ENCODE assay signal across 9 cellular contexts in the genomic region with DNA sequence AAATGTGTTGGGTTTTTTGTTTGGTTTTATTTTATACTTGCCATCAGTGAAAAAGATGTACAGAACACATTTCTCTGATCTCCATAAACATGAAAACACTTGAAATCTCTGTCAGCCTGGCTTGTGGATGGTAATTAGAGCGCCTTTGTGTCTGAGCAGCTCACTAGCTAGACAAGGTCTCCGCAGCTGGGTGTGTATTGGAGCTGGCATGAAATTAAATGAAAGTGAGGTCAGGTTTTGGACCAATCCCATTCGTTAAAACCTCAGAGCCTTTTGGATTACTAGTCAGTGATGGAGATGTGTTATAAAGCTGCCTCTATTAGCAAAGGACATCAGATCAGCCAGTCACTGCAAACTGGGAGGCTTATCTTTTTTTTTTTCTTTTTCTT. TPM values are rescaled to one million over a fixed set of nuclear protein-coding genes. Genes with fewer than 3 reads are reported as not detected.
A peak's percentile ranks its signal among the peaks of the same experiment; 100 is the strongest.
DNase-seq lines count a peak whose midpoint lies in the region; ATAC-seq and TF ChIP-seq lines count a peak whose summit lies in the region.
"Had no signal": no experiment of that assay in that cellular context is flagged by ENCODE, and none has a peak within 500 bp of the region (broad histone marks: within the 10 kb centered on the region; RNA-seq: fewer than 3 reads in every experiment).

No MANE protein-coding gene starts in this region.

- H4K20me1 ChIP-seq in DOHH2 (ENCODE audit: control insufficient read depth, insufficient read depth, low read depth, low read length), result no peaks in the 10 kb centered on the region
- H4K20me1 ChIP-seq in neural cell (ENCODE audit: insufficient read depth), result no peaks in the 10 kb centered on the region

- no peaks in the 10 kb centered on the region for H3K9me3 Mint-ChIP-seq in dendritic cell treated with granulocyte-macrophage colony-stimulating factor and Interleukin-4, amounts not matched to agents 40 ng/mL and 50 ng/mL, for 4 days
- no peaks in the 10 kb centered on the region for H3K9me3 Mint-ChIP-seq in osteocyte (ENCODE audit: unreplicated experiment)

- H3F3A ChIP-seq in DOHH2 (ENCODE audit: control insufficient read depth, insufficient read depth) (0 out of 2 replicates have a peak, but pooled peaks cover 3% of the 10 kb centered on the region), neural cell (ENCODE audit: insufficient read depth, low read length, poor library complexity, severe bottlenecking) (peaks cover 8% of the 10 kb centered on the region)

- H3K9me3 ChIP-seq in DOHH2 (ENCODE audit: control insufficient read depth, insufficient read depth, low read length), result no peaks in the 10 kb centered on the region
- H3K9me3 ChIP-seq in neural cell (ENCODE audit: low read length), result no peaks in the 10 kb centered on the region
- H3K9me3 ChIP-seq: mucosa of descending colon had no signal

- H3K27ac Mint-ChIP-seq in dendritic cell treated with granulocyte-macrophage colony-stimulating factor and Interleukin-4, amounts not matched to agents 40 ng/mL and 50 ng/mL, for 4 days, result peak overlapping the region; percentile 93
- H3K27ac Mint-ChIP-seq in osteocyte (ENCODE audit: unreplicated experiment), result no peak overlapping the region

- H3K36me3 Mint-ChIP-seq in dendritic cell treated with granulocyte-macrophage colony-stimulating factor and Interleukin-4, amounts not matched to agents 40 ng/mL and 50 ng/mL, for 4 days (ENCODE audit: low read depth), result peaks cover 30% of the 10 kb centered on the region
- peaks cover 1% of the 10 kb centered on the region for H3K36me3 Mint-ChIP-seq in osteocyte (ENCODE audit: unreplicated experiment)

- no peak for TF ChIP-seq RAD21 in neural cell (conservative IDR thresholded peaks at IDR 0.05)

- H3K9me2 ChIP-seq in DOHH2 (replicated peaks; ENCODE audit: control insufficient read depth, low read length), result no peaks in the 10 kb centered on the region
- H3K9me2 ChIP-seq in neural cell (ENCODE audit: insufficient read depth, low read length), result no peaks in the 10 kb centered on the region

- DNase-seq in NCI-H1436 treated with DMSO at 0.1 percent for 48 hours (lab: John Stamatoyannopoulos, UW), result peak; percentile 36
- DNase-seq in osteocyte (ENCODE audit: extremely low spot score, unreplicated experiment), result no peak
- DNase-seq in ACHN, result no peak

- H3K4me3 Mint-ChIP-seq in dendritic cell treated with granulocyte-macrophage colony-stimulating factor and Interleukin-4, amounts not matched to agents 40 ng/mL and 50 ng/mL, for 4 days, result peak overlapping the region; percentile 88
- no peak overlapping the region for H3K4me3 Mint-ChIP-seq in osteocyte (ENCODE audit: unreplicated experiment)

- H3K4me1 ChIP-seq in DOHH2 (ENCODE audit: control insufficient read depth, low read length), result peaks cover 22% of the 10 kb centered on the region

- H3K79me2 ChIP-seq in DOHH2 (ENCODE audit: control insufficient read depth, low read length) (peaks cover 4% of the 10 kb centered on the region), neural cell (replicated peaks; ENCODE audit: insufficient read depth, low read length) (peaks cover 4% of the 10 kb centered on the region)

- TF ChIP-seq CTCF in DOHH2 (IDR thresholded peaks at IDR 0.05; ENCODE audit: low read depth, low read length, poor library complexity, severe bottlenecking), result no peak
- TF ChIP-seq CTCF in neural cell (IDR thresholded peaks at IDR 0.05; ENCODE audit: poor library complexity, severe bottlenecking), result no peak
- no peak for TF ChIP-seq CTCF in osteocyte (IDR thresholded peaks at IDR 0.05)

- no peak overlapping the region for H3K27ac ChIP-seq in DOHH2 (ENCODE audit: low read depth, low read length)
- peak overlapping the region; percentile 65 for H3K27ac ChIP-seq in neural cell (ENCODE audit: low read length)

- H3K9ac ChIP-seq in neural cell (ENCODE audit: low read length), result peak overlapping the region; percentile 96

- no peak overlapping the region for H2AFZ ChIP-seq in neural cell (ENCODE audit: low read depth, low read length)

- intact Hi-C loops in dendritic cell treated with granulocyte-macrophage colony-stimulating factor and Interleukin-4, amounts not matched to agents 40 ng/mL and 50 ng/mL, for 4 days (cut with micrococcal nuclease), result no loop called here

- H3K27me3 ChIP-seq in DOHH2 (ENCODE audit: control insufficient read depth, low read length) (peaks cover 11% of the 10 kb centered on the region), neural cell (ENCODE audit: insufficient read depth, low read depth, low read length) (no peaks in the 10 kb centered on the region)

- no peaks in the 10 kb centered on the region for H3K27me3 Mint-ChIP-seq in dendritic cell treated with granulocyte-macrophage colony-stimulating factor and Interleukin-4, amounts not matched to agents 40 ng/mL and 50 ng/mL, for 4 days
- peaks cover 7% of the 10 kb centered on the region for H3K27me3 Mint-ChIP-seq in osteocyte (ENCODE audit: unreplicated experiment)

- no peak overlapping the region for H3K4me3 ChIP-seq in DOHH2 (ENCODE audit: low read length)
- H3K4me3 ChIP-seq in neural cell (ENCODE audit: low read length), result peak overlapping the region; percentile 71
- H3K4me3 ChIP-seq: mucosa of descending colon had no signal

- H3K4me2 ChIP-seq in DOHH2 (ENCODE audit: low read length) (peak overlapping the region; percentile 98; the same call in 1 of the 2 replicates), neural cell (ENCODE audit: low read length) (peak overlapping the region; percentile 65)

- ATAC-seq in HG02884 (IDR thresholded peaks at IDR 0.05; ENCODE audit: unreplicated experiment) (no peak), HG02759 (IDR thresholded peaks at IDR 0.05; ENCODE audit: unreplicated experiment) (no peak)
- ATAC-seq: mucosa of descending colon had no signal

- H3K36me3 ChIP-seq in DOHH2 (ENCODE audit: control insufficient read depth, low read length) (no peaks in the 10 kb centered on the region), neural cell (ENCODE audit: insufficient read depth, low read length) (no peaks in the 10 kb centered on the region)

- TF ChIP-seq EP300 in neural cell (conservative IDR thresholded peaks at IDR 0.05; ENCODE audit: poor library complexity, severe bottlenecking), result no peak

- H3K4me1 Mint-ChIP-seq in dendritic cell treated with granulocyte-macrophage colony-stimulating factor and Interleukin-4, amounts not matched to agents 40 ng/mL and 50 ng/mL, for 4 days (ENCODE audit: low read depth), result peaks cover 64% of the 10 kb centered on the region
- H3K4me1 Mint-ChIP-seq in osteocyte (ENCODE audit: unreplicated experiment), result peaks cover 21% of the 10 kb centered on the region

- in situ Hi-C loops in ACHN (cut with HindIII; ENCODE audit: low pct_ligation_motif_present, low pct_unique_long_range_greater_than_20kb, low sequenced_read_pairs), result no loop called here

TF ChIP-seq in neural cell, 6 proteins besides CTCF, POLR2A, EP300 and RAD21:
- no peak for TF ChIP-seq MXI1 (conservative IDR thresholded peaks at IDR 0.05; ENCODE audit: poor library complexity, severe bottlenecking)
- peak; percentile 42 for TF ChIP-seq POLR2AphosphoS5 (IDR thresholded peaks at IDR 0.05)
TF ChIP-seq in neural cell: peak in this region for 1.

RNA-seq across cellular contexts. Expression of gene FRAT1, which starts 2.7 kb away (rescaled TPM):
- polyA plus RNA-seq in neural cell, result 10.8 and 12.1 TPM in 2 replicates
- polyA minus RNA-seq in neural cell, result 19.0 and 24.8 TPM in 2 replicates
- 3.5 and 3.6 TPM in 2 replicates for total RNA-seq in osteocyte

RNA-seq across cellular contexts. Expression of gene FRAT2, which starts 12.7 kb away (rescaled TPM):
- 13.9 and 18.5 TPM in 2 replicates for polyA plus RNA-seq in neural cell
- 22.9 and 26.1 TPM in 2 replicates for polyA minus RNA-seq in neural cell
- 7.9 and 8.0 TPM in 2 replicates for total RNA-seq in osteocyte

RNA-seq across cellular contexts. Expression of gene ARHGAP19, which starts 29.4 kb away (rescaled TPM):
- polyA plus RNA-seq in neural cell, result 5.2 and 8.3 TPM in 2 replicates
- polyA minus RNA-seq in neural cell, result 8.3 and 8.9 TPM in 2 replicates
- 5.0 and 5.5 TPM in 2 replicates for total RNA-seq in osteocyte
